1 cellular context compared by ENCODE assay signal in the genomic region with DNA sequence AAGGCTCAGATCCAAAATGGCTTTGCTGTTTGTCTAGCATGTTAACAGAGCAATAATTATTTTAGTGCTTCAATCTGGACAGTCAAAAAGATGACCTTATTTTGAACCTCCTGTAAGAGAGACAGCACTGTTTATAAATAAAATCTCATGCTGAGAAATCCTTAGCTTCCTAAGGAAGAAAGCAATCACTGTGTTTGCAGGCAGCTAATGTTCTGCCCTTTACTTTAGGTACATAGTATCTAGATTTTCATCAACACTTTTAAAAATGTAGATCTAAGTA.
TF ChIP-seq lines count a peak whose summit lies in the region.

No MANE protein-coding gene starts in this region.

TF ChIP-seq in IMR-90, 13 proteins besides CTCF, POLR2A, EP300 and RAD21:
- no peak for TF ChIP-seq RFX5 (IDR thresholded peaks at IDR 0.05; ENCODE audit: low read depth, low read length)
- no peak for TF ChIP-seq MXI1 (IDR thresholded peaks at IDR 0.05; ENCODE audit: borderline replicate concordance, low read depth, low read length)
- no peak for TF ChIP-seq SMC3 (IDR thresholded peaks at IDR 0.05; ENCODE audit: low read depth, low read length)
- TF ChIP-seq NFE2L2 (IDR thresholded peaks at IDR 0.05; ENCODE audit: low read depth, low read length), result no peak
- no peak for TF ChIP-seq MAFK (IDR thresholded peaks at IDR 0.05; ENCODE audit: low read depth, low read length)
- TF ChIP-seq, protein P1, sequence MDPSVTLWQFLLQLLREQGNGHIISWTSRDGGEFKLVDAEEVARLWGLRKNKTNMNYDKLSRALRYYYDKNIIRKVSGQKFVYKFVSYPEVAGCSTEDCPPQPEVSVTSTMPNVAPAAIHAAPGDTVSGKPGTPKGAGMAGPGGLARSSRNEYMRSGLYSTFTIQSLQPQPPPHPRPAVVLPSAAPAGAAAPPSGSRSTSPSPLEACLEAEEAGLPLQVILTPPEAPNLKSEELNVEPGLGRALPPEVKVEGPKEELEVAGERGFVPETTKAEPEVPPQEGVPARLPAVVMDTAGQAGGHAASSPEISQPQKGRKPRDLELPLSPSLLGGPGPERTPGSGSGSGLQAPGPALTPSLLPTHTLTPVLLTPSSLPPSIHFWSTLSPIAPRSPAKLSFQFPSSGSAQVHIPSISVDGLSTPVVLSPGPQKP (IDR thresholded peaks at IDR 0.05; ENCODE audit: borderline replicate concordance, low read depth, low read length), result no peak
- TF ChIP-seq MAZ (IDR thresholded peaks at IDR 0.05; ENCODE audit: borderline replicate concordance, low read depth, low read length), result no peak
- TF ChIP-seq RCOR1 (IDR thresholded peaks at IDR 0.05; ENCODE audit: insufficient replicate concordance, low read length), result no peak
- TF ChIP-seq FOS (IDR thresholded peaks at IDR 0.05; ENCODE audit: low read depth, low read length), result no peak
- no peak for TF ChIP-seq BHLHE40 (IDR thresholded peaks at IDR 0.05; ENCODE audit: low read depth, low read length)
- no peak for TF ChIP-seq CEBPB (IDR thresholded peaks at IDR 0.05; ENCODE audit: low read depth, low read length)
- TF ChIP-seq CHD1 (IDR thresholded peaks at IDR 0.05; ENCODE audit: low read depth, low read length), result no peak
- TF ChIP-seq, protein P2, sequence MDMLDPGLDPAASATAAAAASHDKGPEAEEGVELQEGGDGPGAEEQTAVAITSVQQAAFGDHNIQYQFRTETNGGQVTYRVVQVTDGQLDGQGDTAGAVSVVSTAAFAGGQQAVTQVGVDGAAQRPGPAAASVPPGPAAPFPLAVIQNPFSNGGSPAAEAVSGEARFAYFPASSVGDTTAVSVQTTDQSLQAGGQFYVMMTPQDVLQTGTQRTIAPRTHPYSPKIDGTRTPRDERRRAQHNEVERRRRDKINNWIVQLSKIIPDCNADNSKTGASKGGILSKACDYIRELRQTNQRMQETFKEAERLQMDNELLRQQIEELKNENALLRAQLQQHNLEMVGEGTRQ (IDR thresholded peaks at IDR 0.05; ENCODE audit: low read depth, low read length), result no peak
